11 cellular contexts compared by ENCODE assay signal in genomic region chr16:11979013-11979412, GRCh38. TPM values are rescaled to one million over a fixed set of nuclear protein-coding genes. Genes with fewer than 3 reads are reported as not detected.
"Had no signal": no experiment of that assay in that cellular context is flagged by ENCODE, and none has a peak within 500 bp of the region (broad histone marks: within the 10 kb centered on the region; RNA-seq: fewer than 3 reads in every experiment).

No MANE protein-coding gene starts in this region.

RNA-seq across cellular contexts. Expression of gene TNFRSF17, which starts 14.0 kb away (rescaled TPM):
- total RNA-seq: activated CD4-positive, alpha-beta memory T cell treated with anti-CD3 and anti-CD28 coated beads for 36 hours; activated naive CD4-positive, alpha-beta T cell treated with anti-CD3 and anti-CD28 coated beads for 36 hours; activated naive CD4-positive, alpha-beta T cell treated with anti-CD3 and anti-CD28 coated beads, Interleukin-2, amount 50 U/mL, for 72 hours; activated T-cell treated with anti-CD3 and anti-CD28 coated beads, Interleukin-2, amount 50 U/mL, for 4 hours; activated T-helper 1 cell treated with anti-CD3 and anti-CD28 coated beads, Interleukin-12 subunit alpha, Interleukin-12 subunit beta, Interleukin-2, Interleukin-4 antibody, amounts not matched to agents 30 ng/mL and 10 ng/mL and 1 ng/mL, durations not matched to agents 14 hours and 24 hours and 36 hours; adrenal gland; astrocyte; body of pancreas; cardiac septum; SJCRH30; WTC11 had no signal
